9 cellular contexts compared by ENCODE assay signal in genomic region chr11:21514298-21514697, GRCh38.
DNase-seq lines count a peak whose midpoint lies in the region; ATAC-seq, FAIRE-seq and TF ChIP-seq lines count a peak whose summit lies in the region.
"Had no signal": no experiment of that assay in that cellular context is flagged by ENCODE, and none has a peak within 500 bp of the region (broad histone marks: within the 10 kb centered on the region; RNA-seq: fewer than 3 reads in every experiment).

No MANE protein-coding gene starts in this region.

- H3K4me1 Mint-ChIP-seq in Calu3 (ENCODE audit: low read depth, unreplicated experiment) = no peaks in the 10 kb centered on the region
- no peaks in the 10 kb centered on the region for H3K4me1 Mint-ChIP-seq in activated naive CD4-positive, alpha-beta T cell treated with anti-CD3 and anti-CD28 coated beads, Interleukin-2, amount 10 ng/mL, durations not matched to agents 7 days and 5 days
- H3K4me1 Mint-ChIP-seq in activated CD8-positive, alpha-beta memory T cell treated with anti-CD3 and anti-CD28 coated beads, Interleukin-2, amount 10 ng/mL, durations not matched to agents 7 days and 5 days = no peaks in the 10 kb centered on the region

- no peaks in the 10 kb centered on the region for H3K27me3 Mint-ChIP-seq in Calu3 (ENCODE audit: unreplicated experiment)
- no peaks in the 10 kb centered on the region for H3K27me3 Mint-ChIP-seq in activated naive CD4-positive, alpha-beta T cell treated with anti-CD3 and anti-CD28 coated beads, Interleukin-2, amount 10 ng/mL, durations not matched to agents 7 days and 5 days
- no peaks in the 10 kb centered on the region for H3K27me3 Mint-ChIP-seq in activated CD8-positive, alpha-beta memory T cell treated with anti-CD3 and anti-CD28 coated beads, Interleukin-2, amount 10 ng/mL, durations not matched to agents 7 days and 5 days

- H3K9me3 Mint-ChIP-seq in Calu3 (ENCODE audit: low read depth, unreplicated experiment) = no peaks in the 10 kb centered on the region
- no peaks in the 10 kb centered on the region for H3K9me3 Mint-ChIP-seq in activated naive CD4-positive, alpha-beta T cell treated with anti-CD3 and anti-CD28 coated beads, Interleukin-2, amount 10 ng/mL, durations not matched to agents 7 days and 5 days
- H3K9me3 Mint-ChIP-seq in activated CD8-positive, alpha-beta memory T cell treated with anti-CD3 and anti-CD28 coated beads, Interleukin-2, amount 10 ng/mL, durations not matched to agents 7 days and 5 days (ENCODE audit: low read depth) = no peaks in the 10 kb centered on the region

- FAIRE-seq in kidney (lab: Jason Lieb, UNC) = no peak

- no peak overlapping the region for H3K27ac Mint-ChIP-seq in Calu3 (ENCODE audit: unreplicated experiment)
- no peak overlapping the region for H3K27ac Mint-ChIP-seq in activated naive CD4-positive, alpha-beta T cell treated with anti-CD3 and anti-CD28 coated beads, Interleukin-2, amount 10 ng/mL, durations not matched to agents 7 days and 5 days
- H3K27ac Mint-ChIP-seq in activated CD8-positive, alpha-beta memory T cell treated with anti-CD3 and anti-CD28 coated beads, Interleukin-2, amount 10 ng/mL, durations not matched to agents 7 days and 5 days = no peak overlapping the region

- TF ChIP-seq CTCF in Calu3 (IDR thresholded peaks at IDR 0.05; ENCODE audit: unreplicated experiment) (no peak), kidney (IDR thresholded peaks at IDR 0.05; ENCODE audit: borderline replicate concordance, extremely low read depth, insufficient read depth) (peak; percentile 46), lower lobe of right lung (IDR thresholded peaks at IDR 0.05) (no peak)

- BruUV-seq in Calu3 (replicated peaks; lab: Mats Ljungman, UMichigan) = no TSS peak

- H3K4me3 ChIP-seq in kidney (ENCODE audit: low read length in 2 of 2) (no peak overlapping the region), lower lobe of right lung (no peak overlapping the region)

- H3K27me3 ChIP-seq in lower lobe of right lung (ENCODE audit: low read depth) = no peaks in the 10 kb centered on the region

- H3K9me3 ChIP-seq in kidney (ENCODE audit: control insufficient read depth in 1 of 2, low read length in 2 of 2) (no peaks in the 10 kb centered on the region), lower lobe of right lung (no peaks in the 10 kb centered on the region)

- no peak overlapping the region for H3K9ac ChIP-seq in kidney (ENCODE audit: low read length in 2 of 2)

- no peak overlapping the region for H3K4me3 Mint-ChIP-seq in Calu3 (ENCODE audit: low read depth, unreplicated experiment)
- H3K4me3 Mint-ChIP-seq in activated naive CD4-positive, alpha-beta T cell treated with anti-CD3 and anti-CD28 coated beads, Interleukin-2, amount 10 ng/mL, durations not matched to agents 7 days and 5 days = no peak overlapping the region
- H3K4me3 Mint-ChIP-seq in activated CD8-positive, alpha-beta memory T cell treated with anti-CD3 and anti-CD28 coated beads, Interleukin-2, amount 10 ng/mL, durations not matched to agents 7 days and 5 days = no peak overlapping the region

- no peak for ATAC-seq in lower lobe of right lung
- no peak for ATAC-seq in activated CD8-positive, alpha-beta memory T cell treated with anti-CD3 and anti-CD28 coated beads, Interleukin-2, amount 10 ng/mL, durations not matched to agents 7 days and 5 days

- H3K27ac ChIP-seq in kidney (ENCODE audit: low read depth in 2 of 2, low read length in 2 of 2) (no peak overlapping the region), lower lobe of right lung (no peak overlapping the region)

- H3K4me1 ChIP-seq in kidney (ENCODE audit: control insufficient read depth in 1 of 2, insufficient read depth in 1 of 2, low read depth in 1 of 2, low read length in 2 of 2) (no peaks in the 10 kb centered on the region), lower lobe of right lung (no peaks in the 10 kb centered on the region)

- intact Hi-C loops in Calu3 (cut with micrococcal nuclease; ENCODE audit: unreplicated experiment) (no loop called here), kidney (cut with DNase I) (no loop called here), lower lobe of right lung (cut with DNase I) (no loop called here)

- no peaks in the 10 kb centered on the region for H3K36me3 Mint-ChIP-seq in Calu3 (ENCODE audit: insufficient read depth, unreplicated experiment)
- no peaks in the 10 kb centered on the region for H3K36me3 Mint-ChIP-seq in activated naive CD4-positive, alpha-beta T cell treated with anti-CD3 and anti-CD28 coated beads, Interleukin-2, amount 10 ng/mL, durations not matched to agents 7 days and 5 days
- H3K36me3 Mint-ChIP-seq in activated CD8-positive, alpha-beta memory T cell treated with anti-CD3 and anti-CD28 coated beads, Interleukin-2, amount 10 ng/mL, durations not matched to agents 7 days and 5 days = no peaks in the 10 kb centered on the region

- DNase-seq in Calu3 = peak; percentile 3
- DNase-seq in HT1080 (ENCODE audit: low read depth) = peak; percentile 10
- peak; percentile 31 for DNase-seq in OCI-M1 (lab: John Stamatoyannopoulos, UW)
- DNase-seq in kidney = no peak
- no peak for DNase-seq in activated naive CD4-positive, alpha-beta T cell treated with anti-CD3 and anti-CD28 coated beads, Interleukin-2, amount 10 ng/mL, durations not matched to agents 7 days and 5 days
- no peak for DNase-seq in lower lobe of right lung
- no peak for DNase-seq in activated CD8-positive, alpha-beta memory T cell treated with anti-CD3 and anti-CD28 coated beads, Interleukin-2, amount 10 ng/mL, durations not matched to agents 7 days and 5 days
- DNase-seq in NCI-H1436 treated with DMSO at 0.1 percent for 48 hours (lab: John Stamatoyannopoulos, UW) = no peak
- DNase-seq: cerebellar nuclear complex had no signal

- CTCF ChIA-PET in Calu3 (lab: Charles Lee) = no interaction called here
- CTCF ChIA-PET in activated naive CD4-positive, alpha-beta T cell treated with anti-CD3 and anti-CD28 coated beads, Interleukin-2, amount 10 ng/mL, durations not matched to agents 7 days and 5 days (lab: Charles Lee) = no interaction called here
- CTCF ChIA-PET in activated CD8-positive, alpha-beta memory T cell treated with anti-CD3 and anti-CD28 coated beads, Interleukin-2, amount 10 ng/mL, durations not matched to agents 7 days and 5 days (lab: Charles Lee) = no interaction called here

- H3K36me3 ChIP-seq in kidney (ENCODE audit: control insufficient read depth in 1 of 2, insufficient read depth in 2 of 2, low read length in 2 of 2) (no peaks in the 10 kb centered on the region), lower lobe of right lung (no peaks in the 10 kb centered on the region)

Comparison
In these comparisons a context has a peak if more than half of its experiments do, and no peak if none do; other contexts are left out.
1. DNase-seq: peak in Calu3 (single experiment), HT1080 (single experiment) and OCI-M1 (single experiment); none in kidney (single experiment), activated naive CD4-positive, alpha-beta T cell treated with anti-CD3 and anti-CD28 coated beads, Interleukin-2, amount 10 ng/mL, durations not matched to agents 7 days and 5 days (single experiment), lower lobe of right lung (single experiment), activated CD8-positive, alpha-beta memory T cell treated with anti-CD3 and anti-CD28 coated beads, Interleukin-2, amount 10 ng/mL, durations not matched to agents 7 days and 5 days (single experiment) and NCI-H1436 treated with DMSO at 0.1 percent for 48 hours (single experiment).